In genomic region chr12:80858356-80858755, GRCh38 we compare ENCODE assay signal across 18 cellular contexts.
DNase-seq lines count a peak whose midpoint lies in the region; ATAC-seq and TF ChIP-seq lines count a peak whose summit lies in the region.
"Had no signal": no experiment of that assay in that cellular context is flagged by ENCODE, and none has a peak within 500 bp of the region (broad histone marks: within the 10 kb centered on the region; RNA-seq: fewer than 3 reads in every experiment).

No MANE protein-coding gene starts in this region.

- H3K4me3 ChIP-seq in heart right ventricle: no peak overlapping the region
- no peak overlapping the region for H3K4me3 ChIP-seq in fibroblast of lung (replicated peaks in 1 of 4; ENCODE audit: control extremely low read depth in 1 of 4, insufficient read depth in 1 of 4, low read depth in 3 of 4, low read length in 4 of 4)
- no peak overlapping the region for H3K4me3 ChIP-seq in smooth muscle cell
- no peak overlapping the region for H3K4me3 ChIP-seq in PC-3 (ENCODE audit: low read length)
- H3K4me3 ChIP-seq in hepatocyte: no peak overlapping the region

- ATAC-seq in heart right ventricle (peak in 5 of 8 donors; percentile 31 to 58 (median 55)), PC-3 (no peak)
- ATAC-seq: Panc1 had no signal

- H3K9ac ChIP-seq in fibroblast of lung (ENCODE audit: insufficient read depth, low read length) (no peak overlapping the region), smooth muscle cell (ENCODE audit: low read depth) (no peak overlapping the region), PC-3 (ENCODE audit: low read length) (no peak overlapping the region)

- H3K4me2 ChIP-seq in fibroblast of lung (ENCODE audit: extremely low read depth, insufficient read depth, low read length): no peak overlapping the region
- H3K4me2 ChIP-seq in smooth muscle cell: no peak overlapping the region
- no peak overlapping the region for H3K4me2 ChIP-seq in PC-3 (ENCODE audit: low read length)
- no peak overlapping the region for H3K4me2 ChIP-seq in hepatocyte

- H2AFZ ChIP-seq in fibroblast of lung (ENCODE audit: low read length) (no peak overlapping the region), smooth muscle cell (ENCODE audit: low read depth) (no peak overlapping the region), PC-3 (ENCODE audit: low read length) (no peak overlapping the region), hepatocyte (no peak overlapping the region)

- POLR2A ChIA-PET in PC-3 (lab: Charles Lee; ENCODE audit: unreplicated experiment): no interaction called here

- BruUV-seq in PC-3 (replicated peaks; lab: Mats Ljungman, UMichigan): no TSS peak

- H3F3A ChIP-seq in smooth muscle cell (ENCODE audit: low read depth) (no peaks in the 10 kb centered on the region), PC-3 (ENCODE audit: low read length, unreplicated experiment) (no peaks in the 10 kb centered on the region)

- TF ChIP-seq CTCF in heart right ventricle (IDR thresholded peaks at IDR 0.05) (no peak), fibroblast of lung (conservative IDR thresholded peaks at IDR 0.05 in 1 of 2, IDR thresholded peaks at IDR 0.05 in 1 of 2; ENCODE audit: low read depth in 1 of 2, low read length in 2 of 2) (no peak), smooth muscle cell (IDR thresholded peaks at IDR 0.05; ENCODE audit: borderline replicate concordance, insufficient read depth, poor library complexity, severe bottlenecking) (no peak), PC-3 (conservative IDR thresholded peaks at IDR 0.05; ENCODE audit: low read depth, low read length) (no peak), hepatocyte (IDR thresholded peaks at IDR 0.05; ENCODE audit: poor library complexity) (no peak)

- no peaks in the 10 kb centered on the region for H3K9me3 ChIP-seq in heart right ventricle
- H3K9me3 ChIP-seq in fibroblast of lung (ENCODE audit: control insufficient read depth, insufficient read depth, low read depth, low read length): no peaks in the 10 kb centered on the region
- H3K9me3 ChIP-seq in smooth muscle cell (replicated peaks; ENCODE audit: low read depth): no peaks in the 10 kb centered on the region
- H3K9me3 ChIP-seq in PC-3 (ENCODE audit: low read length): no peaks in the 10 kb centered on the region
- H3K9me3 ChIP-seq in hepatocyte (ENCODE audit: low read depth): no peaks in the 10 kb centered on the region
- H3K9me3 ChIP-seq: Caco-2 had no signal

- H3K27ac ChIP-seq in heart right ventricle: no peak overlapping the region
- no peak overlapping the region for H3K27ac ChIP-seq in fibroblast of lung (ENCODE audit: insufficient read depth, low read length)
- H3K27ac ChIP-seq in smooth muscle cell (ENCODE audit: low read depth): peak overlapping the region; percentile 58
- H3K27ac ChIP-seq in PC-3 (ENCODE audit: low read length): no peak overlapping the region
- no peak overlapping the region for H3K27ac ChIP-seq in hepatocyte
- H3K27ac ChIP-seq: HL-60 had no signal

- H3K36me3 ChIP-seq in heart right ventricle: no peaks in the 10 kb centered on the region
- no peaks in the 10 kb centered on the region for H3K36me3 ChIP-seq in fibroblast of lung (ENCODE audit: control insufficient read depth, insufficient read depth, low read length)
- H3K36me3 ChIP-seq in smooth muscle cell (ENCODE audit: low read depth): no peaks in the 10 kb centered on the region
- H3K36me3 ChIP-seq in PC-3 (ENCODE audit: low read depth, low read length): no peaks in the 10 kb centered on the region
- no peaks in the 10 kb centered on the region for H3K36me3 ChIP-seq in hepatocyte (replicated peaks; ENCODE audit: insufficient read depth, low read depth)

- H3K4me1 ChIP-seq in heart right ventricle (peaks cover 0 to 27% (median 0%) of the 10 kb centered on the region in 9 donors), fibroblast of lung (ENCODE audit: control insufficient read depth, extremely low read depth, insufficient read depth, low read length) (peaks cover 20% of the 10 kb centered on the region), smooth muscle cell (ENCODE audit: low read depth) (peaks cover 17% of the 10 kb centered on the region), PC-3 (ENCODE audit: insufficient read depth, low read length) (no peaks in the 10 kb centered on the region), hepatocyte (ENCODE audit: insufficient read depth) (no peaks in the 10 kb centered on the region)
- H3K4me1 ChIP-seq: Caco-2 had no signal

- CTCF ChIA-PET in PC-3 (lab: Charles Lee): no interaction called here

- H4K20me1 ChIP-seq in fibroblast of lung (ENCODE audit: control insufficient read depth, extremely low read depth, insufficient read depth, low read length): no peaks in the 10 kb centered on the region
- H4K20me1 ChIP-seq in smooth muscle cell (ENCODE audit: low read depth): no peaks in the 10 kb centered on the region
- H4K20me1 ChIP-seq in PC-3 (ENCODE audit: low read length): no peaks in the 10 kb centered on the region
- H4K20me1 ChIP-seq in hepatocyte (ENCODE audit: insufficient read depth, poor library complexity, severe bottlenecking): no peaks in the 10 kb centered on the region

- H3K27me3 ChIP-seq in heart right ventricle (no peaks in the 10 kb centered on the region), fibroblast of lung (ENCODE audit: control insufficient read depth, insufficient read depth, low read length) (no peaks in the 10 kb centered on the region), smooth muscle cell (ENCODE audit: low read depth) (no peaks in the 10 kb centered on the region), PC-3 (ENCODE audit: low read length) (peaks cover 5% of the 10 kb centered on the region; the same call in 1 of the 2 replicates), hepatocyte (no peaks in the 10 kb centered on the region)

- intact Hi-C loops in heart right ventricle (cut with DNase I): no loop called here
- intact Hi-C loops in cardiac septum (cut with DNase I): no loop called here
- intact Hi-C loops in PC-3 (cut with micrococcal nuclease): no loop called here

- DNase-seq in heart right ventricle (no peak), cardiac septum (ENCODE audit: low spot score) (no peak), NCI-H2171 treated with DMSO at 0.1 percent for 48 hours (lab: John Stamatoyannopoulos, UW) (peak; percentile 53), fibroblast of lung (ENCODE audit: low read depth in 2 of 2) (peak; percentile 39 to 46), smooth muscle cell (lab: John Stamatoyannopoulos, UW; ENCODE audit: unreplicated experiment) (no peak), PC-3 (no peak), hepatocyte (ENCODE audit: low spot score) (no peak), OCI-M2 (lab: John Stamatoyannopoulos, UW; ENCODE audit: unreplicated experiment) (no peak)
- DNase-seq: ACHN; Caco-2; CD4-positive, CD25-positive, alpha-beta regulatory T cell; H9; Kasumi-1; NCI-H187; NCI-H446 treated with DMSO at 0.1 percent for 48 hours; NCI-H82 had no signal

- H3K79me2 ChIP-seq in fibroblast of lung (ENCODE audit: control insufficient read depth, insufficient read depth, low read length) (no peaks in the 10 kb centered on the region), smooth muscle cell (ENCODE audit: low read depth) (no peaks in the 10 kb centered on the region), PC-3 (ENCODE audit: low read length) (no peaks in the 10 kb centered on the region), hepatocyte (no peaks in the 10 kb centered on the region)

- H3K9me2 ChIP-seq in PC-3 (replicated peaks; ENCODE audit: low read length) (no peaks in the 10 kb centered on the region), hepatocyte (replicated peaks; ENCODE audit: insufficient read depth) (no peaks in the 10 kb centered on the region)

Comparison
In these comparisons a context has a peak if more than half of its experiments do, and no peak if none do; other contexts are left out.
1. DNase-seq: peak in NCI-H2171 treated with DMSO at 0.1 percent for 48 hours (single experiment) and fibroblast of lung (2 of 2); none in heart right ventricle (0 of 2), cardiac septum (single experiment), smooth muscle cell (single experiment), PC-3 (single experiment), hepatocyte (single experiment) and OCI-M2 (single experiment).